Comparison of ENCODE assay signal across 30 cellular contexts in genomic region chr5:154390096-154390495, GRCh38. TPM values are rescaled to one million over a fixed set of nuclear protein-coding genes. Genes with fewer than 3 reads are reported as not detected.
DNase-seq lines count a peak whose midpoint lies in the region; ATAC-seq, FAIRE-seq and TF ChIP-seq lines count a peak whose summit lies in the region.
"Had no signal": no experiment of that assay in that cellular context is flagged by ENCODE, and none has a peak within 500 bp of the region (broad histone marks: within the 10 kb centered on the region; RNA-seq: fewer than 3 reads in every experiment).

No MANE protein-coding gene starts in this region.

- DNase-seq in HepG2 (ENCODE audit: low spot score) (no peak), right lobe of liver (no peak), brain microvascular endothelial cell (peak; percentile 85), hepatocyte (ENCODE audit: low spot score) (no peak), type B pancreatic cell (ENCODE audit: extremely low spot score, unreplicated experiment) (no peak)
- no peak for DNase-seq in activated CD4-positive, alpha-beta memory T cell treated with anti-CD3 and anti-CD28 coated beads, Interleukin-2, amount 10 ng/mL, durations not matched to agents 7 days and 5 days
- DNase-seq in activated naive CD4-positive, alpha-beta T cell treated with anti-CD3 and anti-CD28 coated beads, Interleukin-2, amount 10 ng/mL, durations not matched to agents 7 days and 5 days, result no peak
- DNase-seq: activated CD4-positive, alpha-beta T cell treated with anti-CD3 and anti-CD28 coated beads for 1 hour; activated gamma-delta T cell treated with Interleukin-2 at 50 U/mL for 16 hours; activated T-cell treated with anti-CD3 and anti-CD28 coated beads, Interleukin-2, amount 50 U/mL, for 1 hour; adrenal gland; heart right ventricle; naive B cell; NCI-H1105; NCI-H1930; NCI-H226; occipital lobe; PC-3; SIG-M5; spleen; stimulated activated CD4-positive, alpha-beta T cell treated with anti-CD3 and anti-CD28 coated beads, Interleukin-4, amount 100 ng/mL, for 1 hour; stimulated activated naive B cell treated with anti-CD40 and anti-IgM and Interleukin-4, amounts not matched to agents 10 μg/mL and 1 μg/mL and 100 μg/mL, for 72 hours; T-helper 1 cell had no signal

- in situ Hi-C loops in HepG2 (cut with HindIII; ENCODE audit: extremely low pct_ligation_motif_present, low pct_unique_long_range_greater_than_20kb) (no loop called here), brain microvascular endothelial cell (cut with HindIII; ENCODE audit: low pct_ligation_motif_present, low sequenced_read_pairs) (no loop called here)

- peaks cover 21% of the 10 kb centered on the region for H3K4me1 Mint-ChIP-seq in type B pancreatic cell (ENCODE audit: unreplicated experiment)
- H3K4me1 Mint-ChIP-seq in activated CD4-positive, alpha-beta memory T cell treated with anti-CD3 and anti-CD28 coated beads, Interleukin-2, amount 10 ng/mL, durations not matched to agents 7 days and 5 days, result peaks cover 11% of the 10 kb centered on the region
- H3K4me1 Mint-ChIP-seq in activated naive CD4-positive, alpha-beta T cell treated with anti-CD3 and anti-CD28 coated beads, Interleukin-2, amount 10 ng/mL, durations not matched to agents 7 days and 5 days, result peaks cover 8% of the 10 kb centered on the region

- TF ChIP-seq CTCF in HepG2 (CRISPR knock-in tag; IDR thresholded peaks at IDR 0.05) (no peak), right lobe of liver (IDR thresholded peaks at IDR 0.05) (no peak), brain microvascular endothelial cell (IDR thresholded peaks at IDR 0.05; ENCODE audit: low read depth, low read length, missing control alignments) (no peak), hepatocyte (IDR thresholded peaks at IDR 0.05; ENCODE audit: poor library complexity) (no peak), type B pancreatic cell (conservative IDR thresholded peaks at IDR 0.05) (no peak)

- no peaks in the 10 kb centered on the region for H3K27me3 Mint-ChIP-seq in type B pancreatic cell
- no peaks in the 10 kb centered on the region for H3K27me3 Mint-ChIP-seq in activated CD4-positive, alpha-beta memory T cell treated with anti-CD3 and anti-CD28 coated beads, Interleukin-2, amount 10 ng/mL, durations not matched to agents 7 days and 5 days
- H3K27me3 Mint-ChIP-seq in activated naive CD4-positive, alpha-beta T cell treated with anti-CD3 and anti-CD28 coated beads, Interleukin-2, amount 10 ng/mL, durations not matched to agents 7 days and 5 days, result no peaks in the 10 kb centered on the region
- H3K27me3 Mint-ChIP-seq: IgD-negative memory B cell; naive B cell; stimulated activated naive B cell treated with anti-CD40 and anti-IgM and Interleukin-4, amounts not matched to agents 10 μg/mL and 1 μg/mL and 100 μg/mL, for 72 hours had no signal

- H2AFZ ChIP-seq in HepG2 (ENCODE audit: low read length) (no peak overlapping the region), hepatocyte (no peak overlapping the region)

- H3K9ac ChIP-seq in HepG2 (ENCODE audit: insufficient read depth, low read depth, low read length), result no peak overlapping the region

- no peak for TF ChIP-seq RAD21 in HepG2 (CRISPR knock-in tag; IDR thresholded peaks at IDR 0.05)

- no peaks in the 10 kb centered on the region for H3K27me3 ChIP-seq in HepG2 (ENCODE audit: control insufficient read depth in 1 of 2, insufficient read depth in 2 of 2, low read length in 2 of 2)
- H3K27me3 ChIP-seq in right lobe of liver, result no peaks in the 10 kb centered on the region
- no peaks in the 10 kb centered on the region for H3K27me3 ChIP-seq in brain microvascular endothelial cell (replicated peaks)
- no peaks in the 10 kb centered on the region for H3K27me3 ChIP-seq in hepatocyte
- H3K27me3 ChIP-seq: adrenal gland, heart right ventricle, spleen, suprapubic skin had no signal

- FAIRE-seq in HepG2 (lab: Jason Lieb, UNC), result peak; percentile 18
- FAIRE-seq: bronchial epithelial cell, TTC549, urothelium cell line had no signal

- no peak for TF ChIP-seq EP300 in HepG2 (IDR thresholded peaks at IDR 0.05; ENCODE audit: low read depth in 2 of 2, low read length in 2 of 2)
- no peak for TF ChIP-seq EP300 in HepG2 (CRISPR knock-in tag; IDR thresholded peaks at IDR 0.05; ENCODE audit: borderline replicate concordance)

- no peaks in the 10 kb centered on the region for H3K9me3 Mint-ChIP-seq in type B pancreatic cell
- no peaks in the 10 kb centered on the region for H3K9me3 Mint-ChIP-seq in activated CD4-positive, alpha-beta memory T cell treated with anti-CD3 and anti-CD28 coated beads, Interleukin-2, amount 10 ng/mL, durations not matched to agents 7 days and 5 days
- H3K9me3 Mint-ChIP-seq in activated naive CD4-positive, alpha-beta T cell treated with anti-CD3 and anti-CD28 coated beads, Interleukin-2, amount 10 ng/mL, durations not matched to agents 7 days and 5 days, result no peaks in the 10 kb centered on the region
- H3K9me3 Mint-ChIP-seq: IgD-negative memory B cell; naive B cell; stimulated activated naive B cell treated with anti-CD40 and anti-IgM and Interleukin-4, amounts not matched to agents 10 μg/mL and 1 μg/mL and 100 μg/mL, for 72 hours had no signal

- H3K36me3 ChIP-seq in HepG2 (replicated peaks in 1 of 2; ENCODE audit: control insufficient read depth in 1 of 2, insufficient read depth in 2 of 2, low read length in 2 of 2) (peaks cover 0 to 1% of the 10 kb centered on the region in 2 experiments; a peak in 1 of 5 replicates), right lobe of liver (no peaks in the 10 kb centered on the region), brain microvascular endothelial cell (replicated peaks) (peaks cover 10% of the 10 kb centered on the region), hepatocyte (replicated peaks; ENCODE audit: insufficient read depth, low read depth) (no peaks in the 10 kb centered on the region)
- H3K36me3 ChIP-seq: HAP-1 had no signal

- H3K36me3 Mint-ChIP-seq in type B pancreatic cell, result peaks cover 4% of the 10 kb centered on the region
- H3K36me3 Mint-ChIP-seq in activated CD4-positive, alpha-beta memory T cell treated with anti-CD3 and anti-CD28 coated beads, Interleukin-2, amount 10 ng/mL, durations not matched to agents 7 days and 5 days (ENCODE audit: low read depth), result peaks cover 29% of the 10 kb centered on the region
- H3K36me3 Mint-ChIP-seq in activated naive CD4-positive, alpha-beta T cell treated with anti-CD3 and anti-CD28 coated beads, Interleukin-2, amount 10 ng/mL, durations not matched to agents 7 days and 5 days, result peaks cover 13% of the 10 kb centered on the region

- TF ChIP-seq POLR2A in HepG2 (IDR thresholded peaks at IDR 0.05; ENCODE audit: insufficient read depth in 1 of 2, low read depth in 2 of 2, low read length in 2 of 2), result no peak
- no peak for TF ChIP-seq POLR2A in right lobe of liver (IDR thresholded peaks at IDR 0.05)

- H3K9me3 ChIP-seq in HepG2 (ENCODE audit: low read length), result no peaks in the 10 kb centered on the region
- H3K9me3 ChIP-seq in right lobe of liver, result no peaks in the 10 kb centered on the region
- no peaks in the 10 kb centered on the region for H3K9me3 ChIP-seq in hepatocyte (ENCODE audit: low read depth)
- H3K9me3 ChIP-seq: adrenal gland, HAP-1, heart right ventricle, spleen, suprapubic skin had no signal

- no TSS peak for BruUV-seq in HepG2 (replicated peaks; lab: Mats Ljungman, UMichigan)

- no peaks in the 10 kb centered on the region for H3K9me2 ChIP-seq in hepatocyte (replicated peaks; ENCODE audit: insufficient read depth)

- H3K4me1 ChIP-seq in HepG2 (ENCODE audit: insufficient read depth, low read length) (peaks cover 37% of the 10 kb centered on the region), right lobe of liver (peaks cover 0 to 8% (median 0%) of the 10 kb centered on the region in 4 donors), hepatocyte (ENCODE audit: insufficient read depth) (peaks cover 29% of the 10 kb centered on the region)
- H3K4me1 ChIP-seq: adrenal gland, HAP-1 had no signal

- WGBS in HepG2 (ENCODE audit: low lambda C conversion rate), result 96% methylated on average over 8 of the region's 8 CpGs
- WGBS in right lobe of liver (ENCODE audit: insufficient coverage, low coverage, low lambda C conversion rate, missing lambda C conversion rate), result 86% methylated on average over 8 of the region's 8 CpGs
- 36% methylated on average over 8 of the region's 8 CpGs for WGBS in hepatocyte (ENCODE audit: low lambda C conversion rate, missing lambda C conversion rate)

- H3K4me2 ChIP-seq in HepG2 (ENCODE audit: low read depth, low read length), result no peak overlapping the region
- H3K4me2 ChIP-seq in hepatocyte, result peak overlapping the region; percentile 51

- H3K27ac Mint-ChIP-seq in type B pancreatic cell, result peak overlapping the region; percentile 25
- no peak overlapping the region for H3K27ac Mint-ChIP-seq in activated CD4-positive, alpha-beta memory T cell treated with anti-CD3 and anti-CD28 coated beads, Interleukin-2, amount 10 ng/mL, durations not matched to agents 7 days and 5 days
- no peak overlapping the region for H3K27ac Mint-ChIP-seq in activated naive CD4-positive, alpha-beta T cell treated with anti-CD3 and anti-CD28 coated beads, Interleukin-2, amount 10 ng/mL, durations not matched to agents 7 days and 5 days
- H3K27ac Mint-ChIP-seq: stimulated activated naive B cell treated with anti-CD40 and anti-IgM and Interleukin-4, amounts not matched to agents 10 μg/mL and 1 μg/mL and 100 μg/mL, for 72 hours had no signal

- CTCF ChIA-PET in HepG2 (lab: Yijun Ruan, JAX; ENCODE audit: low intra/inter-chr PET ratio, low total read pairs), result no interaction called here
- CTCF ChIA-PET in activated CD4-positive, alpha-beta memory T cell treated with anti-CD3 and anti-CD28 coated beads, Interleukin-2, amount 10 ng/mL, durations not matched to agents 7 days and 5 days (lab: Charles Lee), result interaction anchor here (1.5 kb wide), 1 partner anchor 318 kb away, joined by 3 read pairs; no protein-coding TSS in a partner anchor
- CTCF ChIA-PET in activated naive CD4-positive, alpha-beta T cell treated with anti-CD3 and anti-CD28 coated beads, Interleukin-2, amount 10 ng/mL, durations not matched to agents 7 days and 5 days (lab: Charles Lee), result no interaction called here

- POLR2A ChIA-PET in HepG2 (lab: Yijun Ruan, JAX), result no interaction called here
- POLR2A ChIA-PET in activated CD4-positive, alpha-beta memory T cell treated with anti-CD3 and anti-CD28 coated beads, Interleukin-2, amount 10 ng/mL, durations not matched to agents 7 days and 5 days (lab: Charles Lee), result no interaction called here

- no peak for ATAC-seq in HepG2
- no peak for ATAC-seq in right lobe of liver
- ATAC-seq in GM19328 (IDR thresholded peaks at IDR 0.05; ENCODE audit: unreplicated experiment), result no peak
- ATAC-seq: heart right ventricle; PC-3; stimulated activated naive B cell treated with anti-CD40 and anti-IgM and Interleukin-4, amounts not matched to agents 10 μg/mL and 1 μg/mL and 100 μg/mL, for 72 hours had no signal

- H3K4me3 ChIP-seq in HepG2 (replicated peaks in 1 of 3; ENCODE audit: insufficient read depth in 1 of 3, low read depth in 2 of 3, low read length in 3 of 3) (no peak overlapping the region), right lobe of liver (no peak overlapping the region), brain microvascular endothelial cell (ENCODE audit: low read depth, low read length) (no peak overlapping the region), hepatocyte (no peak overlapping the region)
- H3K4me3 ChIP-seq: adrenal gland, HAP-1, heart right ventricle, spleen, suprapubic skin had no signal

- H3K4me3 Mint-ChIP-seq in type B pancreatic cell, result no peak overlapping the region
- no peak overlapping the region for H3K4me3 Mint-ChIP-seq in activated CD4-positive, alpha-beta memory T cell treated with anti-CD3 and anti-CD28 coated beads, Interleukin-2, amount 10 ng/mL, durations not matched to agents 7 days and 5 days
- H3K4me3 Mint-ChIP-seq in activated naive CD4-positive, alpha-beta T cell treated with anti-CD3 and anti-CD28 coated beads, Interleukin-2, amount 10 ng/mL, durations not matched to agents 7 days and 5 days, result no peak overlapping the region
- H3K4me3 Mint-ChIP-seq: naive B cell; stimulated activated naive B cell treated with anti-CD40 and anti-IgM and Interleukin-4, amounts not matched to agents 10 μg/mL and 1 μg/mL and 100 μg/mL, for 72 hours had no signal

- H3K79me2 ChIP-seq in HepG2 (ENCODE audit: insufficient read depth, low read length) (no peaks in the 10 kb centered on the region), hepatocyte (no peaks in the 10 kb centered on the region)

- no peaks in the 10 kb centered on the region for H4K20me1 ChIP-seq in HepG2 (ENCODE audit: insufficient read depth, low read length)
- H4K20me1 ChIP-seq in hepatocyte (ENCODE audit: insufficient read depth, poor library complexity, severe bottlenecking), result no peaks in the 10 kb centered on the region

- intact Hi-C loops in HepG2 (cut with micrococcal nuclease; ENCODE audit: unreplicated experiment) (no loop called here), right lobe of liver (cut with DNase I) (no loop called here)

- H3K27ac ChIP-seq in HepG2 (ENCODE audit: extremely low read length, insufficient read depth, low read length) (no peak overlapping the region), right lobe of liver (no peak overlapping the region), brain microvascular endothelial cell (peak overlapping the region; percentile 84), hepatocyte (peak overlapping the region; percentile 81)
- H3K27ac ChIP-seq: adrenal gland, heart right ventricle, spleen, suprapubic skin had no signal

RNA-seq across cellular contexts. Expression of gene SAP30L, which starts 55.7 kb away (rescaled TPM):
- total RNA-seq in HepG2 (2016; rRNA removed; fragmentation: Illumina TruSeq; extraction: Trizol), result 35.1 and 37.2 TPM in 2 replicates
- 43.5 and 52.9 TPM in 2 replicates for total RNA-seq in HepG2 (2016; cell fraction: cytosol; rRNA removed; fragmentation: Illumina TruSeq; extraction: Trizol; ENCODE audit: low read depth)
- total RNA-seq in HepG2 (2016; cell fraction: insoluble cytoplasmic fraction; rRNA removed; fragmentation: Illumina TruSeq; extraction: Trizol), result 29.8 and 32.1 TPM in 2 replicates
- total RNA-seq in HepG2 (2016; cell fraction: membrane; rRNA removed; fragmentation: Illumina TruSeq; extraction: Trizol), result 68.1 and 69.8 TPM in 2 replicates
- total RNA-seq in HepG2 (2016; cell fraction: nucleus; rRNA removed; fragmentation: Illumina TruSeq; extraction: Trizol), result 18.6 and 21.2 TPM in 2 replicates
- polyA plus RNA-seq in HepG2 (2011; rRNA removed), result 22.7 and 27.9 TPM in 2 replicates
- polyA plus RNA-seq in HepG2 (2011; cell fraction: cytosol; rRNA removed), result 13.3 and 17.8 TPM in 2 replicates
- 11.4 and 19.9 TPM in 2 replicates for polyA plus RNA-seq in HepG2 (2011; cell fraction: nucleus; rRNA removed)
- polyA plus RNA-seq in HepG2 (2012), result 25.2 and 38.3 TPM in 2 replicates
- polyA plus RNA-seq in HepG2 (2016; cell fraction: cytosol; fragmentation: Illumina TruSeq; extraction: Trizol; ENCODE audit: low read depth), result 53.9 and 56.6 TPM in 2 replicates
- polyA plus RNA-seq in HepG2 (2016; cell fraction: insoluble cytoplasmic fraction; fragmentation: Illumina TruSeq; extraction: Trizol; ENCODE audit: low read depth), result 37.5 and 38.4 TPM in 2 replicates
- polyA plus RNA-seq in HepG2 (2016; cell fraction: membrane; fragmentation: Illumina TruSeq; extraction: Trizol; ENCODE audit: low read depth), result 62.1 and 69.0 TPM in 2 replicates
- 35.7 and 47.1 TPM in 2 replicates for polyA plus RNA-seq in HepG2 (2016; cell fraction: nucleus; fragmentation: Illumina TruSeq; extraction: Trizol; ENCODE audit: insufficient read depth, low read depth)
- polyA minus RNA-seq in HepG2 (2011; rRNA and poly(A)+ RNA removed; ENCODE audit: low replicate concordance), result 6.8 and 18.8 TPM in 2 replicates
- polyA minus RNA-seq in HepG2 (2011; cell fraction: cytosol; rRNA and poly(A)+ RNA removed), result 7.7 and 13.8 TPM in 2 replicates
- 8.1 and 9.5 TPM in 2 replicates for polyA minus RNA-seq in HepG2 (2011; cell fraction: nucleus; rRNA and poly(A)+ RNA removed)
- 10 to 100 TPM in 5 of 6 experiments, 1 to 10 TPM in 1; 9.7 to 24.9 (median 20.1) TPM for total RNA-seq in right lobe of liver
- total RNA-seq in hepatocyte, result 21.6 and 43.7 TPM in 2 replicates
- polyA plus RNA-seq in hepatocyte, result 39.4 and 45.6 TPM in 2 replicates
- 39.4 and 43.7 TPM in 2 replicates for total RNA-seq in type B pancreatic cell (ENCODE audit: low replicate concordance)
- total RNA-seq in activated CD4-positive, alpha-beta memory T cell treated with anti-CD3 and anti-CD28 coated beads, Interleukin-2, amount 10 ng/mL, durations not matched to agents 7 days and 5 days, result 10 to 100 TPM; 42.6 to 46.6 TPM

Comparison
In these comparisons a context has a peak if more than half of its experiments do, and no peak if none do; other contexts are left out.
1. H3K27ac ChIP-seq: peak in brain microvascular endothelial cell (single experiment) and hepatocyte (single experiment); none in HepG2 (single experiment) and right lobe of liver (0 of 3).